9 cellular contexts compared by ENCODE assay signal in genomic region chr7:115218076-115218475, GRCh38.
"Had no signal": no experiment of that assay in that cellular context is flagged by ENCODE, and none has a peak within 500 bp of the region (broad histone marks: within the 10 kb centered on the region; RNA-seq: fewer than 3 reads in every experiment).

No MANE protein-coding gene starts in this region.

- ATAC-seq: HCT116, K562 had no signal

- H3K27ac ChIP-seq: GM23248 had no signal

- H3K36me3 ChIP-seq: HAP-1 had no signal

- FAIRE-seq: HTR-8/SVneo, K562 had no signal

- H3K4me3 ChIP-seq: GM23248, HAP-1, K562 had no signal

- H3K4me1 ChIP-seq: HAP-1 had no signal

- DNase-seq: GOT3, H7, HFFc6, IMR-90 had no signal
